Comparison of ENCODE assay signal across 1 cellular context in the genomic region with DNA sequence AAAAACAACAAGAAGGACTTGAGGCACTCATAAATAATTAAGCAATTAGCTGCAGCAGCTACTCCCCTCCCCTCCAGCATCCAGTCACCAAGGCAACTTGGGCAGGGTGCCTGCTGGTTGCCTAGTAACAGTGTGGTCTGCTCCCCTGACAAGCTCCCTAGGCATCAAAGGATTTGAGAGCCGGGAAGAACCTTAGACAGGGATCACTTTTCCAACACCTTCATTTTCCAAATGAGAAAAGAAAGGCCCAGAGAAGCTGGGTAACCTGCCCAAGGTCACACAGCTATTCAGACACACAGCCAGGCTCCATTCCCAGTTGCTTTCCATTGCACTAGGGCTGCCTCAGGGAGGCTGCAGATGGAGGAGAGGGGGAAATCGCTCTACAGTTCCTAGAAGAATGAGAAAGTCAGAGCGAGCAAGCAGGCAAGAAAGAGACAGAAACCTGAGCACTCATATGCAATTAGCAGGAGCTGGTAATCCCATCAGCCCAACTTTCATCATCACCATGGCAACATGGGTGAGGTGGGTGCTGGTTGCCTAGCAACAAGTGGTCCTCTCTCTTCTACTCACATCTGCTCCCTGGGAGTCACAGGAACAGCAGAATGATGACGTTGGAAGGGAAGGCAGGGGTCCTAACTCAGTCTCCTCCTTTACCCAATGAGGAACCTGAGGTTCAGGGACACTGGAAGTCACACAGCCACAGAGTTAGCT.
TF ChIP-seq lines count a peak whose summit lies in the region.

No MANE protein-coding gene starts in this region.

TF ChIP-seq in GM12878, 131 proteins besides CTCF, POLR2A, EP300 and RAD21:
- no peak for TF ChIP-seq SPI1 (IDR thresholded peaks at IDR 0.05; ENCODE audit: borderline replicate concordance, insufficient read depth, low read depth, low read length)
- peak; percentile 61 for TF ChIP-seq BMI1 (IDR thresholded peaks at IDR 0.05; ENCODE audit: borderline replicate concordance)
